In the genomic region with DNA sequence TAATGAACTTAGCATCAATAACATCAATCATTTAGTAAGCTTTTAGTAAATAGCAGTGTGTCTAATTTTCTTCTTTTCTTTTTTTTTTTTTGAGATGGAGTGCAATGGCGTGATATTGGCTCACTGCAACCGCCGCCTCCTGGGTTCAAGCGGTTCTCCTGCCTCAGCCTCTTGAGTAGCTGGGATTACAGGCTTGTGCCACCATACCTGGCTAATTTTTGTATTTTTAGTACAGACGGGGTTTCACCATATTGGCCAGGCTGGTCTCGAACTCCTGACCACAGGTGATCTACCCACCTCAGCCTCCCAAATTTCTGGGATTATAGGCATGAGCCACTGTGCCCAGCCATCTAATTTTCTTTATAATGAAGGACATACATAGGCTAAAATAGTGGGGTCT, we compare ENCODE assay signal across 14 cellular contexts. TPM values are rescaled to one million over a fixed set of nuclear protein-coding genes. Genes with fewer than 3 reads are reported as not detected.
"Had no signal": no experiment of that assay in that cellular context is flagged by ENCODE, and none has a peak within 500 bp of the region (broad histone marks: within the 10 kb centered on the region; RNA-seq: fewer than 3 reads in every experiment).

No MANE protein-coding gene starts in this region.

RNA-seq across cellular contexts. Expression of a gene that starts 2.3 kb away (rescaled TPM):
- total RNA-seq: fibroblast of villous mesenchyme, mammary epithelial cell had no signal
- polyA plus RNA-seq: mammary epithelial cell had no signal

RNA-seq across cellular contexts. Expression of a gene that starts 22.1 kb away (rescaled TPM):
- total RNA-seq: fibroblast of villous mesenchyme, gastrocnemius medialis, left lobe of liver, lower leg skin, mammary epithelial cell, myocyte, osteoblast, psoas muscle, suprapubic skin had no signal
- polyA plus RNA-seq: heart right ventricle, mammary epithelial cell had no signal

RNA-seq across cellular contexts. Expression of a gene that starts 32.9 kb away (rescaled TPM):
- total RNA-seq: esophagus muscularis mucosa, fibroblast of villous mesenchyme, gastrocnemius medialis, left lobe of liver, lower leg skin, mammary epithelial cell, mucosa of gallbladder, myocyte, psoas muscle, right lobe of liver, suprapubic skin, thyroid gland had no signal
- polyA plus RNA-seq: mammary epithelial cell, psoas muscle had no signal

RNA-seq across cellular contexts. Expression of a gene that starts 48.3 kb away (rescaled TPM):
- total RNA-seq: fibroblast of villous mesenchyme, gastrocnemius medialis, left lobe of liver, mammary epithelial cell, psoas muscle had no signal
- polyA plus RNA-seq: psoas muscle had no signal
